In the genomic region with DNA sequence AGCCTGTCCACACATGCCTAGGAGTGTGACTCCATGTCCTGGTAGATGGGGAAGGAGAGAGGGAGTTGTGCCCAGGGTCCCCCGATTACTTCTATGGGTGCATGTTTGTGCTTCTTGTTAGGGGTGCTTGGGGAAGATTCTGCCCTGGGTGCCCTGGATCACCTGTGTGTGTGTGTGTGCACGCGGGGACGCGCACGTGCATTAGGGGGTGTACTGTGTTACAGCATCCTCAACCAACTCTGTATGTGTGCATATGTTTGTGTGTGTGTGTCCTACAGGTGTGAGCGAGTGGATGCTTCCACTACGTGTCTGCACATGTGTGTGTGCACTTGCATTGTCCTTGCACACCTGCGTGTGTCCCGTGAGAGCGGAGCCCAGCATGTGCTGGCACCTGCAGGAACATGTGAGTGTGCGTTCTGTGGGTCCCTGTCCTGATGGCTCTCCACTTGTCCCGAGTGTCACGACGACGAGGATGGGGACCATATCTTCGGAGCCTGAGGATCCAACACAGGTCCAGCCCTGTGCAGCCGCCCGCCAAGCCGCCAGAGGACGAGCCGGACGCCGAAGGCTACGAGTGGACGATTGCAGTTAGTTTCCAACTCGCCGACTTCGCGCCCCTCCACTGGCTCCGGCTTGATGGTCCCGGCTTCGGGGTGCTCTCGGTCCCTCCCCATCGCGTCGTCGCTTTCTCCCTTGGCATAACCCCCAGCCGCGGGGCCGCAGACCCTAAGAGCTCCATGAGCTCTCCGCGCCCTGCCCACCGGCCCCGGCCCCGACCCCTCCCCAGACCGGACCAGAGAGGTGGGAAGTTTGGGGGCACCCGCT, we compare ENCODE assay signal across 9 cellular contexts. TPM values are rescaled to one million over a fixed set of nuclear protein-coding genes. Genes with fewer than 3 reads are reported as not detected.
A peak's percentile ranks its signal among the peaks of the same experiment; 100 is the strongest.
DNase-seq lines count a peak whose midpoint lies in the region; ATAC-seq and TF ChIP-seq lines count a peak whose summit lies in the region.
"Had no signal": no experiment of that assay in that cellular context is flagged by ENCODE, and none has a peak within 500 bp of the region (broad histone marks: within the 10 kb centered on the region; RNA-seq: fewer than 3 reads in every experiment).

No MANE protein-coding gene starts in this region.

- peaks cover 39% of the 10 kb centered on the region for H3K27me3 Mint-ChIP-seq in neural progenitor cell (ENCODE audit: insufficient read depth, low read depth)

- peak overlapping the region; percentile 86 for H3K4me3 Mint-ChIP-seq in neural progenitor cell

- H3K4me3 ChIP-seq in AG10803 (ENCODE audit: low read length) (peak overlapping the region; percentile 54), MM.1S (ENCODE audit: low read length) (peak overlapping the region; percentile 67), neural progenitor cell (peak overlapping the region; percentile 58)

- H3K4me1 ChIP-seq in MM.1S (ENCODE audit: low read length) (peaks cover 18% of the 10 kb centered on the region), neural progenitor cell (peaks cover 4% of the 10 kb centered on the region)

- in situ Hi-C loops in GM13976 (cut with MboI; ENCODE audit: low sequenced_read_pairs, unreplicated experiment), result no loop called here

- H3K9ac ChIP-seq in MM.1S (ENCODE audit: low read length) (peak overlapping the region; percentile 81), neural progenitor cell (no peak overlapping the region)

- H3K9me2 ChIP-seq in MM.1S (replicated peaks; ENCODE audit: insufficient read depth, low read length), result no peaks in the 10 kb centered on the region

- TF ChIP-seq CTCF in AG10803 (conservative IDR thresholded peaks at IDR 0.05; ENCODE audit: low read length) (no peak), MM.1S (IDR thresholded peaks at IDR 0.05; ENCODE audit: low read length) (no peak), neural progenitor cell (IDR thresholded peaks at IDR 0.05) (no peak), GM13976 (IDR thresholded peaks at IDR 0.05; ENCODE audit: borderline replicate concordance, control extremely low read depth, extremely low read depth, insufficient read depth, missing control alignments) (no peak)

- H3K4me1 Mint-ChIP-seq in neural progenitor cell, result peaks cover 5% of the 10 kb centered on the region

- H3K4me2 ChIP-seq in MM.1S (ENCODE audit: low read depth, low read length) (peak overlapping the region; percentile 66), neural progenitor cell (peak overlapping the region; percentile 81)

- no peak for ATAC-seq in GM21360 (IDR thresholded peaks at IDR 0.05; ENCODE audit: unreplicated experiment)
- no peak for ATAC-seq in GM21526 (IDR thresholded peaks at IDR 0.05; ENCODE audit: low FRiP score, unreplicated experiment)

- H4K20me1 ChIP-seq in MM.1S (ENCODE audit: insufficient read depth, low read length) (no peaks in the 10 kb centered on the region), neural progenitor cell (ENCODE audit: low read depth) (no peaks in the 10 kb centered on the region)

- H3K79me2 ChIP-seq in MM.1S (ENCODE audit: low read length), result peaks cover 36% of the 10 kb centered on the region
- no peaks in the 10 kb centered on the region for H3K79me2 ChIP-seq in neural progenitor cell (ENCODE audit: low read depth)

- H3F3A ChIP-seq in MM.1S (ENCODE audit: insufficient read depth, low read length) (peaks cover 12% of the 10 kb centered on the region; the same call in 1 of the 2 replicates), neural progenitor cell (ENCODE audit: low read depth) (peaks cover 4% of the 10 kb centered on the region)

- H3K27ac ChIP-seq in MM.1S (ENCODE audit: low read length), result peak overlapping the region; percentile 53; the same call in 1 of the 2 replicates
- H3K27ac ChIP-seq in neural progenitor cell, result no peak overlapping the region

- no peaks in the 10 kb centered on the region for H3K9me3 Mint-ChIP-seq in neural progenitor cell

- H2AFZ ChIP-seq in MM.1S (ENCODE audit: low read length), result peak overlapping the region; percentile 45
- peak overlapping the region; percentile 95 for H2AFZ ChIP-seq in neural progenitor cell (replicated peaks)

- H3K9me3 ChIP-seq in MM.1S (replicated peaks; ENCODE audit: insufficient read depth, low read length), result no peaks in the 10 kb centered on the region
- no peaks in the 10 kb centered on the region for H3K9me3 ChIP-seq in neural progenitor cell (ENCODE audit: low read depth)

- H3K27me3 ChIP-seq in MM.1S (replicated peaks; ENCODE audit: insufficient read depth, low read length) (no peaks in the 10 kb centered on the region), neural progenitor cell (peaks cover 42% of the 10 kb centered on the region)

- DNase-seq in AG10803 (ENCODE audit: low read depth), result no peak
- peak; percentile 6 for DNase-seq in MM.1S
- DNase-seq in fibroblast of peridontal ligament (ENCODE audit: extremely low read depth), result peak; percentile 14
- DNase-seq in neural progenitor cell (ENCODE audit: low spot score), result peak; percentile 72
- DNase-seq in GM13976 (ENCODE audit: low spot score), result no peak
- no peak for DNase-seq in foreskin melanocyte

- no peaks in the 10 kb centered on the region for H3K36me3 Mint-ChIP-seq in neural progenitor cell

- H3K36me3 ChIP-seq in MM.1S (replicated peaks; ENCODE audit: insufficient read depth, low read length) (no peaks in the 10 kb centered on the region), neural progenitor cell (no peaks in the 10 kb centered on the region)

- H3K27ac Mint-ChIP-seq in neural progenitor cell, result peak overlapping the region; percentile 59

RNA-seq across cellular contexts. Expression of a gene that starts 6.0 kb away (rescaled TPM):
- 3.3 TPM in 1 of 2 replicates, not detected in the other for total RNA-seq in neural progenitor cell (ENCODE audit: low replicate concordance)

RNA-seq across cellular contexts. Expression of a gene that starts 14.2 kb away (rescaled TPM):
- total RNA-seq in neural progenitor cell (ENCODE audit: low replicate concordance), result 1.2 and 2.9 TPM in 2 replicates
- total RNA-seq: renal cortical epithelial cell had no signal

RNA-seq across cellular contexts. Expression of a gene that starts 28.5 kb away (rescaled TPM):
- total RNA-seq in neural progenitor cell (ENCODE audit: low replicate concordance), result not detected in 2 replicates
- total RNA-seq: renal cortical epithelial cell had no signal

Comparison
In these comparisons a context has a peak if more than half of its experiments do, and no peak if none do; other contexts are left out.
1. DNase-seq: peak in MM.1S (single experiment), fibroblast of peridontal ligament (single experiment) and neural progenitor cell (single experiment); none in AG10803 (single experiment), GM13976 (single experiment) and foreskin melanocyte (single experiment).
2. Peak in every context shown above with its lines, with median percentiles within 50 percentile points of each other: H3K4me3 ChIP-seq.